In the genomic region with DNA sequence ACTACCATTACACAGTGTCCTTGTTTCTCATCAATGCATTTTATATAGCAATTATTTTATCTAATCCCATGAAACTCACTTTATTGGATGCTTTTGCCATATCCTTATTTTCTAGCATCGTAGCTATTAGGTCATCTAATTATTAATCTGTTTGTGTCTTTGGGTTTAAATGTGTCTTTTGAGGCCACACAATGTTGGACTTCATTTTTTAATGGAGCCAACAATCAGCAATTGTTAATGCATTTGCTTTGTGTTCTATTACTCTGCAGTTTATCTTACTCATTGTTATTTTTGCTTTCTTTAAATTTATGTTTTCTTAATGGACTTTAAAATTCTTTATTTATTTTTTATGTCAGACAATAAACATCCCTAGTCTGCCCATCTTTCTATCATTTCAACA, we compare ENCODE assay signal across 23 cellular contexts. TPM values are rescaled to one million over a fixed set of nuclear protein-coding genes. Genes with fewer than 3 reads are reported as not detected.
DNase-seq lines count a peak whose midpoint lies in the region; ATAC-seq, FAIRE-seq and TF ChIP-seq lines count a peak whose summit lies in the region.
"Had no signal": no experiment of that assay in that cellular context is flagged by ENCODE, and none has a peak within 500 bp of the region (broad histone marks: within the 10 kb centered on the region; RNA-seq: fewer than 3 reads in every experiment).

No MANE protein-coding gene starts in this region.

- DNase-seq in dorsolateral prefrontal cortex = no peak
- peak; percentile 34 for DNase-seq in medulla oblongata (ENCODE audit: extremely low spot score)
- no peak for DNase-seq in substantia nigra (lab: John Stamatoyannopoulos, UW)
- DNase-seq in NCI-H748 treated with DMSO at 0.1 percent for 48 hours (lab: John Stamatoyannopoulos, UW) = no peak
- no peak for DNase-seq in GF-D8 (lab: John Stamatoyannopoulos, UW)
- DNase-seq in DMS153 treated with DMSO at 0.1 percent for 48 hours (lab: John Stamatoyannopoulos, UW; ENCODE audit: unreplicated experiment) = no peak
- DNase-seq: 8988T; Calu3; CD8-positive, alpha-beta T cell; DMS 273 treated with DMSO at 0.1 percent for 48 hours; GOT3; H7; HFFc6; IMR-90 had no signal

- ATAC-seq in HG02798 (IDR thresholded peaks at IDR 0.05; ENCODE audit: poor library complexity, unreplicated experiment) = no peak
- ATAC-seq: CD8-positive, alpha-beta T cell; HCT116 had no signal

- H3K27ac ChIP-seq in dorsolateral prefrontal cortex (peak overlapping the region in 54 of 59 donors; percentile 5 to 88 (median 72)), substantia nigra (ENCODE audit: low read depth, low read length, poor library complexity, severe bottlenecking) (peak overlapping the region; percentile 75)

- no peaks in the 10 kb centered on the region for H3K27me3 ChIP-seq in dorsolateral prefrontal cortex
- H3K27me3 ChIP-seq: BLaER1 treated with 17β-estradiol and CSF1 and Interleukin-3, amounts not matched to agents 10 nM and 100 nM had no signal

- no peak overlapping the region for H3K4me3 ChIP-seq in dorsolateral prefrontal cortex
- H3K4me3 ChIP-seq: BLaER1 treated with 17β-estradiol and CSF1 and Interleukin-3, amounts not matched to agents 10 nM and 100 nM had no signal

- peak; percentile 16 for FAIRE-seq in A204.1 (lab: Jason Lieb, UNC)
- FAIRE-seq: G401.6, GM12892, GM18507, HTR-8/SVneo had no signal

- TF ChIP-seq CTCF in dorsolateral prefrontal cortex (IDR thresholded peaks at IDR 0.05 in 54 of 56, conservative IDR thresholded peaks at IDR 0.05 in 2 of 56; ENCODE audit: low read depth in 1 of 56, partially characterized antibody in 56 of 56) = peak in 1 of 56 donors; percentile 14

- intact Hi-C loops in dorsolateral prefrontal cortex (cut with DNase I) = loop anchor here in 1 of 2 donors (2.0 kb wide), 1 partner anchor 44 kb away; no protein-coding TSS in a partner anchor

RNA-seq across cellular contexts. Expression of a gene that starts 1.8 kb away (rescaled TPM):
- 10 to 100 TPM in 71 of 120 experiments, 1 to 10 TPM in 49; 1.3 to 41.9 (median 12.0) TPM for total RNA-seq in dorsolateral prefrontal cortex
- total RNA-seq: B cell; Calu3; CD8-positive, alpha-beta T cell; H7; HFFc6 had no signal

RNA-seq across cellular contexts. Expression of a gene that starts 27.6 kb away (rescaled TPM):
- 10 to 100 TPM in 9 of 120 experiments, 1 to 10 TPM in 103, under 1 TPM in 8; 0.54 to 40.5 (median 2.6) TPM for total RNA-seq in dorsolateral prefrontal cortex
- total RNA-seq: B cell had no signal

RNA-seq across cellular contexts. Expression of a gene that starts 50.6 kb away (rescaled TPM):
- 10 to 100 TPM in 24 of 120 experiments, 1 to 10 TPM in 96; 1.9 to 18.4 (median 7.0) TPM for total RNA-seq in dorsolateral prefrontal cortex
- total RNA-seq: CD8-positive, alpha-beta T cell had no signal

RNA-seq across cellular contexts. Expression of a gene that starts 53.0 kb away (rescaled TPM):
- 1 to 10 TPM in 114 of 120 experiments, under 1 TPM in 6; 0.23 to 8.8 (median 2.7) TPM for total RNA-seq in dorsolateral prefrontal cortex
- total RNA-seq: Calu3, H7 had no signal
